In the genomic region with DNA sequence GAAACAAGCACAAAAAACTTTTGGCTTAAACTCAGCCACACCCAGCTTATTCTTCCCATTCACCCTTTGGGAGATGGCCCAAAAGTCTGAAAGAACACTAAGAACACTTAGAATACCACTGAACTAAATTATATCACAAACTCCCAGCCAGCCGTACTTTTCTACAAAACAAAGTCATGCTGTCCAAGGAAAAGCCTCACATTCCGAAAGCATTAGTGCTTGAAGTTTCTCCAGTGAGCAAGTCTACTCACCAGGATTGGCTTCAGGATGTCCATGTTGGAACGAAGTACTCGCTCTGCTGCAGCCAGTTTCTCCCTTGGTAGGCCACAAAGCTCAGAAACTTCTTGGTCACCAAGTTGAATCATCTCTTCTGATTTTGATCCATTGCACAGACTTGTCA, we compare ENCODE assay signal across 19 cellular contexts.
A peak's percentile ranks its signal among the peaks of the same experiment; 100 is the strongest.
DNase-seq lines count a peak whose midpoint lies in the region; ATAC-seq and TF ChIP-seq lines count a peak whose summit lies in the region.
"Had no signal": no experiment of that assay in that cellular context is flagged by ENCODE, and none has a peak within 500 bp of the region (broad histone marks: within the 10 kb centered on the region; RNA-seq: fewer than 3 reads in every experiment).

No MANE protein-coding gene starts in this region.

- H3K27me3 ChIP-seq in BJ (ENCODE audit: control insufficient read depth, insufficient read depth, low read length): no peaks in the 10 kb centered on the region
- H3K27me3 ChIP-seq: esophagus muscularis mucosa had no signal

- POLR2A ChIA-PET in BJ (lab: Charles Lee): no interaction called here
- POLR2A ChIA-PET in GM10248 (lab: Yijun Ruan, JAX): no interaction called here

- intact Hi-C loops in sciatic nerve (cut with DNase I): no loop called here
- intact Hi-C loops in left colon (cut with DNase I, micrococcal nuclease): no loop called here

- CTCF ChIA-PET in BJ (lab: Yijun Ruan, JAX): interaction anchor here (1.0 kb wide), 2 partner anchors 9 to 17 kb away, joined by 3 to 4 read pairs; no protein-coding TSS in a partner anchor
- CTCF ChIA-PET in GM10248 (lab: Yijun Ruan, JAX): no interaction called here

- TF ChIP-seq CTCF in BJ (IDR thresholded peaks at IDR 0.05; ENCODE audit: insufficient read depth, low read depth, low read length) (no peak), GM10248 (IDR thresholded peaks at IDR 0.05; ENCODE audit: control extremely low read depth, extremely low read depth, low read depth, missing control alignments) (no peak)

- H3K36me3 ChIP-seq in BJ (ENCODE audit: control insufficient read depth, insufficient read depth, low read length): peaks cover under 1% of the 10 kb centered on the region; the same call in 1 of the 2 replicates
- H3K36me3 ChIP-seq: HAP-1 had no signal

- H3K4me3 ChIP-seq in BJ (ENCODE audit: low read depth, low read length): no peak overlapping the region
- H3K4me3 ChIP-seq: esophagus muscularis mucosa, HAP-1, psoas muscle had no signal

- peak; percentile 59 for ATAC-seq in sciatic nerve
- no peak for ATAC-seq in left colon
- no peak for ATAC-seq in HG02623 (IDR thresholded peaks at IDR 0.05; ENCODE audit: unreplicated experiment)
- ATAC-seq: psoas muscle, T-helper 17 cell had no signal

- DNase-seq in BJ (ENCODE audit: low read depth): peak; percentile 87
- DNase-seq in amniotic epithelial cell (ENCODE audit: low read depth): peak; percentile 74
- DNase-seq in fibroblast of peridontal ligament (ENCODE audit: extremely low read depth): peak; percentile 96
- no peak for DNase-seq in sciatic nerve (ENCODE audit: low spot score)
- DNase-seq in GM10248 (ENCODE audit: extremely low spot score): no peak
- no peak for DNase-seq in left colon
- no peak for DNase-seq in activated effector memory CD4-positive, alpha-beta T cell treated with Interleukin-2 at 50 U/mL for 16 hours
- DNase-seq: activated CD4-positive, CD25-positive, alpha-beta regulatory T cell; activated CD8-positive, alpha-beta memory T cell treated with anti-CD3 and anti-CD28 coated beads for 24 hours; dermis blood vessel endothelial cell; mesendoderm; NCI-H1694 treated with DMSO at 0.1 percent for 48 hours; NCI-H446; psoas muscle; SHP77 treated with DMSO at 0.1 percent for 48 hours; T-helper 17 cell had no signal

Comparison
In these comparisons a context has a peak if more than half of its experiments do, and no peak if none do; other contexts are left out.
1. DNase-seq: peak in BJ (single experiment), amniotic epithelial cell (single experiment) and fibroblast of peridontal ligament (single experiment); none in sciatic nerve (single experiment), GM10248 (single experiment), left colon (0 of 2) and activated effector memory CD4-positive, alpha-beta T cell treated with Interleukin-2 at 50 U/mL for 16 hours (single experiment).